In genomic region chr5:180820788-180821321, GRCh38 we compare ENCODE assay signal across 1 cellular context.
TF ChIP-seq lines count a peak whose summit lies in the region.

No MANE protein-coding gene starts in this region.

TF ChIP-seq in K562, 482 proteins besides CTCF, POLR2A, EP300 and RAD21 (continued from another document):
- TF ChIP-seq ASH1L (IDR thresholded peaks at IDR 0.05; ENCODE audit: borderline replicate concordance, low read depth, partially characterized antibody) = no peak
- no peak for TF ChIP-seq RCOR1 (IDR thresholded peaks at IDR 0.05; ENCODE audit: borderline replicate concordance in 1 of 2, low read depth in 2 of 2, low read length in 2 of 2)
- no peak for TF ChIP-seq NR2C2 (CRISPR knock-in tag; IDR thresholded peaks at IDR 0.05)
- TF ChIP-seq NR2C2 (tag; IDR thresholded peaks at IDR 0.05) = 0 out of 2 replicates have a peak, but pooled peaks have one; percentile 7
- no peak for TF ChIP-seq SMC3 (conservative IDR thresholded peaks at IDR 0.05; ENCODE audit: insufficient read depth, low read depth, low read length)
- TF ChIP-seq IFI16 (CRISPR knock-in tag; IDR thresholded peaks at IDR 0.05) = no peak
- TF ChIP-seq TARDBP (IDR thresholded peaks at IDR 0.05) = no peak
- peak; percentile 88 for TF ChIP-seq MEIS2 (IDR thresholded peaks at IDR 0.05; ENCODE audit: partially characterized antibody)
- TF ChIP-seq CEBPB (tag; IDR thresholded peaks at IDR 0.05) = peak; percentile 74
- no peak for TF ChIP-seq ZFPM2 (CRISPR knock-in tag; IDR thresholded peaks at IDR 0.05)
- no peak for TF ChIP-seq ARNT (IDR thresholded peaks at IDR 0.05)
- no peak for TF ChIP-seq CEBPG (CRISPR knock-in tag; IDR thresholded peaks at IDR 0.05)
- TF ChIP-seq CEBPG (tag; conservative IDR thresholded peaks at IDR 0.05 in 1 of 2, IDR thresholded peaks at IDR 0.05 in 1 of 2) = peak; percentile 66 to 85
- no peak for TF ChIP-seq PTTG1 (tag; IDR thresholded peaks at IDR 0.05; ENCODE audit: low read depth)
- no peak for TF ChIP-seq ETV6 (IDR thresholded peaks at IDR 0.05; ENCODE audit: borderline replicate concordance in 1 of 2, low read depth in 2 of 2, low read length in 1 of 2)
- TF ChIP-seq ETV6 (CRISPR knock-in tag; IDR thresholded peaks at IDR 0.05; ENCODE audit: borderline replicate concordance) = no peak
- TF ChIP-seq, protein P1, sequence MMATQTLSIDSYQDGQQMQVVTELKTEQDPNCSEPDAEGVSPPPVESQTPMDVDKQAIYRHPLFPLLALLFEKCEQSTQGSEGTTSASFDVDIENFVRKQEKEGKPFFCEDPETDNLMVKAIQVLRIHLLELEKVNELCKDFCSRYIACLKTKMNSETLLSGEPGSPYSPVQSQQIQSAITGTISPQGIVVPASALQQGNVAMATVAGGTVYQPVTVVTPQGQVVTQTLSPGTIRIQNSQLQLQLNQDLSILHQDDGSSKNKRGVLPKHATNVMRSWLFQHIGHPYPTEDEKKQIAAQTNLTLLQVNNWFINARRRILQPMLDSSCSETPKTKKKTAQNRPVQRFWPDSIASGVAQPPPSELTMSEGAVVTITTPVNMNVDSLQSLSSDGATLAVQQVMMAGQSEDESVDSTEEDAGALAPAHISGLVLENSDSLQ (IDR thresholded peaks at IDR 0.05) = peak; percentile 43; the same call in 1 of the 2 replicates
- TF ChIP-seq, protein P2, sequence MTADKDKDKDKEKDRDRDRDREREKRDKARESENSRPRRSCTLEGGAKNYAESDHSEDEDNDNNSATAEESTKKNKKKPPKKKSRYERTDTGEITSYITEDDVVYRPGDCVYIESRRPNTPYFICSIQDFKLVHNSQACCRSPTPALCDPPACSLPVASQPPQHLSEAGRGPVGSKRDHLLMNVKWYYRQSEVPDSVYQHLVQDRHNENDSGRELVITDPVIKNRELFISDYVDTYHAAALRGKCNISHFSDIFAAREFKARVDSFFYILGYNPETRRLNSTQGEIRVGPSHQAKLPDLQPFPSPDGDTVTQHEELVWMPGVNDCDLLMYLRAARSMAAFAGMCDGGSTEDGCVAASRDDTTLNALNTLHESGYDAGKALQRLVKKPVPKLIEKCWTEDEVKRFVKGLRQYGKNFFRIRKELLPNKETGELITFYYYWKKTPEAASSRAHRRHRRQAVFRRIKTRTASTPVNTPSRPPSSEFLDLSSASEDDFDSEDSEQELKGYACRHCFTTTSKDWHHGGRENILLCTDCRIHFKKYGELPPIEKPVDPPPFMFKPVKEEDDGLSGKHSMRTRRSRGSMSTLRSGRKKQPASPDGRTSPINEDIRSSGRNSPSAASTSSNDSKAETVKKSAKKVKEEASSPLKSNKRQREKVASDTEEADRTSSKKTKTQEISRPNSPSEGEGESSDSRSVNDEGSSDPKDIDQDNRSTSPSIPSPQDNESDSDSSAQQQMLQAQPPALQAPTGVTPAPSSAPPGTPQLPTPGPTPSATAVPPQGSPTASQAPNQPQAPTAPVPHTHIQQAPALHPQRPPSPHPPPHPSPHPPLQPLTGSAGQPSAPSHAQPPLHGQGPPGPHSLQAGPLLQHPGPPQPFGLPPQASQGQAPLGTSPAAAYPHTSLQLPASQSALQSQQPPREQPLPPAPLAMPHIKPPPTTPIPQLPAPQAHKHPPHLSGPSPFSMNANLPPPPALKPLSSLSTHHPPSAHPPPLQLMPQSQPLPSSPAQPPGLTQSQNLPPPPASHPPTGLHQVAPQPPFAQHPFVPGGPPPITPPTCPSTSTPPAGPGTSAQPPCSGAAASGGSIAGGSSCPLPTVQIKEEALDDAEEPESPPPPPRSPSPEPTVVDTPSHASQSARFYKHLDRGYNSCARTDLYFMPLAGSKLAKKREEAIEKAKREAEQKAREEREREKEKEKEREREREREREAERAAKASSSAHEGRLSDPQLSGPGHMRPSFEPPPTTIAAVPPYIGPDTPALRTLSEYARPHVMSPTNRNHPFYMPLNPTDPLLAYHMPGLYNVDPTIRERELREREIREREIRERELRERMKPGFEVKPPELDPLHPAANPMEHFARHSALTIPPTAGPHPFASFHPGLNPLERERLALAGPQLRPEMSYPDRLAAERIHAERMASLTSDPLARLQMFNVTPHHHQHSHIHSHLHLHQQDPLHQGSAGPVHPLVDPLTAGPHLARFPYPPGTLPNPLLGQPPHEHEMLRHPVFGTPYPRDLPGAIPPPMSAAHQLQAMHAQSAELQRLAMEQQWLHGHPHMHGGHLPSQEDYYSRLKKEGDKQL (CRISPR knock-in tag; IDR thresholded peaks at IDR 0.05; ENCODE audit: borderline replicate concordance) = no peak
- TF ChIP-seq ZBTB12 (CRISPR knock-in tag; IDR thresholded peaks at IDR 0.05) = no peak
- TF ChIP-seq, protein P3, sequence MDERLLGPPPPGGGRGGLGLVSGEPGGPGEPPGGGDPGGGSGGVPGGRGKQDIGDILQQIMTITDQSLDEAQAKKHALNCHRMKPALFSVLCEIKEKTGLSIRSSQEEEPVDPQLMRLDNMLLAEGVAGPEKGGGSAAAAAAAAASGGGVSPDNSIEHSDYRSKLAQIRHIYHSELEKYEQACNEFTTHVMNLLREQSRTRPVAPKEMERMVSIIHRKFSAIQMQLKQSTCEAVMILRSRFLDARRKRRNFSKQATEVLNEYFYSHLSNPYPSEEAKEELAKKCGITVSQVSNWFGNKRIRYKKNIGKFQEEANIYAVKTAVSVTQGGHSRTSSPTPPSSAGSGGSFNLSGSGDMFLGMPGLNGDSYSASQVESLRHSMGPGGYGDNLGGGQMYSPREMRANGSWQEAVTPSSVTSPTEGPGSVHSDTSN (CRISPR knock-in tag; IDR thresholded peaks at IDR 0.05; ENCODE audit: low read depth) = no peak
- TF ChIP-seq, protein P3 (tag; conservative IDR thresholded peaks at IDR 0.05; ENCODE audit: low read depth) = peak; percentile 84
- TF ChIP-seq IRF2 (CRISPR knock-in tag; IDR thresholded peaks at IDR 0.05) = no peak
- no peak for TF ChIP-seq KLF16 (IDR thresholded peaks at IDR 0.05)
- no peak for TF ChIP-seq HNRNPK (IDR thresholded peaks at IDR 0.05; ENCODE audit: low read depth, low read length, poor library complexity, severe bottlenecking)
TF ChIP-seq in K562: peak in this region for 6.
